Comparison of ENCODE assay signal across 17 cellular contexts in the genomic region with DNA sequence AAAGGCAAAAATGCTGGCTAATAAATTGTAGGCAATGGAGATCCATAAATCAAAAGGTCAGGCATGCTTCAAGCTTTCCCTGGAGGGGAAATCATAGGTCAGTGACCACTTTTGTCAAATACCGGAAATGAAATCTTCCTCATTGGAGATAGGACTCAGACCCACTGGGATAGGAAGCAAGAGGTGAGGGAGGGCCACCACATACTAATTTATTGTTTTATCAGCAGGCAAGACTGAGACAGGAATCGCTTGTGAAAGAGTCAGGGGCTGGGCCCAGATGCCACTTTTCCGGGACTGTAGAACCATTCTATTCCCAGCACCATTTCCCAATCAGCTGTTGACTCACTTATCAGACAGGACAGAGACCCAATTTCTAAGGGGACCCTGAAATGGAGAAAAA.
A peak's percentile ranks its signal among the peaks of the same experiment; 100 is the strongest.
DNase-seq lines count a peak whose midpoint lies in the region; ATAC-seq, FAIRE-seq and TF ChIP-seq lines count a peak whose summit lies in the region.
"Had no signal": no experiment of that assay in that cellular context is flagged by ENCODE, and none has a peak within 500 bp of the region (broad histone marks: within the 10 kb centered on the region; RNA-seq: fewer than 3 reads in every experiment).

No MANE protein-coding gene starts in this region.

- H3F3A ChIP-seq in MM.1S (ENCODE audit: insufficient read depth, low read length): no peaks in the 10 kb centered on the region

- POLR2A ChIA-PET in K562 (lab: Yijun Ruan, JAX): interaction anchor here (0.6 to 2.6 kb wide), 2 partner anchors 8 to 18 kb away, joined by 4 to 19 read pairs; no protein-coding TSS in a partner anchor

- H3K9me3 ChIP-seq in adrenal gland (replicated peaks in 1 of 3) (no peaks in the 10 kb centered on the region), K562 (replicated peaks; ENCODE audit: control insufficient read depth, insufficient read depth, low read depth, low read length) (no peaks in the 10 kb centered on the region), spleen (no peaks in the 10 kb centered on the region), MM.1S (replicated peaks; ENCODE audit: insufficient read depth, low read length) (no peaks in the 10 kb centered on the region)
- H3K9me3 ChIP-seq: HAP-1 had no signal

- in situ Hi-C loops in K562 (cut with MboI): no loop called here

- peak overlapping the region in 1 of 5 donors; percentile 66 for H3K27ac ChIP-seq in adrenal gland
- H3K27ac ChIP-seq in K562 (ENCODE audit: extremely low read depth, low read depth, low read length): no peak overlapping the region
- H3K27ac ChIP-seq in spleen: peak overlapping the region in 6 of 8 donors; percentile 3 to 36 (median 9)
- H3K27ac ChIP-seq in MM.1S (ENCODE audit: low read length): no peak overlapping the region

- H3K27me3 ChIP-seq in adrenal gland: no peaks in the 10 kb centered on the region
- no peaks in the 10 kb centered on the region for H3K27me3 ChIP-seq in K562 (ENCODE audit: control insufficient read depth in 2 of 2, insufficient read depth in 2 of 2, low read length in 2 of 2)
- no peaks in the 10 kb centered on the region for H3K27me3 ChIP-seq in spleen (replicated peaks in 1 of 7)
- no peaks in the 10 kb centered on the region for H3K27me3 ChIP-seq in MM.1S (replicated peaks; ENCODE audit: insufficient read depth, low read length)

- H4K20me1 ChIP-seq in K562 (replicated peaks; ENCODE audit: control insufficient read depth, insufficient read depth, low read length) (no peaks in the 10 kb centered on the region), MM.1S (ENCODE audit: insufficient read depth, low read length) (no peaks in the 10 kb centered on the region)

- TF ChIP-seq POLR2A in adrenal gland (IDR thresholded peaks at IDR 0.05) (no peak), K562 (conservative IDR thresholded peaks at IDR 0.05) (no peak), spleen (IDR thresholded peaks at IDR 0.05) (no peak)

- H3K4me2 ChIP-seq in K562 (ENCODE audit: insufficient read depth, low read length): no peak overlapping the region
- no peak overlapping the region for H3K4me2 ChIP-seq in MM.1S (ENCODE audit: low read depth, low read length)
- H3K4me2 ChIP-seq: GM23338 had no signal

- no peak for TF ChIP-seq CTCF in adrenal gland (IDR thresholded peaks at IDR 0.05)
- no peak for TF ChIP-seq CTCF in K562 (IDR thresholded peaks at IDR 0.05 in 2 of 3, conservative IDR thresholded peaks at IDR 0.05 in 1 of 3; ENCODE audit: insufficient read depth in 2 of 3, low read depth in 1 of 3, low read length in 3 of 3)
- TF ChIP-seq CTCF in spleen (IDR thresholded peaks at IDR 0.05 in 8 of 11, conservative IDR thresholded peaks at IDR 0.05 in 3 of 11): no peak
- TF ChIP-seq CTCF in MM.1S (IDR thresholded peaks at IDR 0.05; ENCODE audit: low read length): no peak

- no peak overlapping the region; a peak in 1 of 4 replicates for H3K9ac ChIP-seq in K562 (ENCODE audit: insufficient read depth in 1 of 2, low read depth in 2 of 2, low read length in 2 of 2)
- H3K9ac ChIP-seq in MM.1S (ENCODE audit: low read length): no peak overlapping the region

- H2AFZ ChIP-seq in K562 (ENCODE audit: low read depth, low read length) (peak overlapping the region; percentile 20; the same call in 1 of the 2 replicates), MM.1S (ENCODE audit: low read length) (no peak overlapping the region)
- H2AFZ ChIP-seq: GM23338 had no signal

- CTCF ChIA-PET in K562 (lab: Yijun Ruan, JAX; ENCODE audit: low intra/inter-chr PET ratio): no interaction called here

- H3K9me1 ChIP-seq in K562 (ENCODE audit: control insufficient read depth, insufficient read depth, low read length): no peaks in the 10 kb centered on the region

- FAIRE-seq in K562 (lab: Jason Lieb, UNC): no peak
- FAIRE-seq: G401.6, H54 had no signal

- H3K4me1 ChIP-seq in adrenal gland (replicated peaks in 1 of 2): peaks cover 0 to 4% of the 10 kb centered on the region in 2 donors
- H3K4me1 ChIP-seq in K562 (replicated peaks in 1 of 2; ENCODE audit: control insufficient read depth in 2 of 2, insufficient read depth in 2 of 2, low read length in 2 of 2): peaks cover 0 to 2% of the 10 kb centered on the region in 2 experiments; a peak in 4 of 5 replicates
- peaks cover 0 to 5% (median 0%) of the 10 kb centered on the region in 6 donors for H3K4me1 ChIP-seq in spleen
- no peaks in the 10 kb centered on the region for H3K4me1 ChIP-seq in MM.1S (ENCODE audit: low read length)
- H3K4me1 ChIP-seq: HAP-1 had no signal

- no peaks in the 10 kb centered on the region for H3K36me3 ChIP-seq in adrenal gland (replicated peaks in 1 of 2)
- no peaks in the 10 kb centered on the region for H3K36me3 ChIP-seq in K562 (ENCODE audit: control insufficient read depth, insufficient read depth, low read length)
- H3K36me3 ChIP-seq in spleen: peaks cover 0 to 2% (median 0%) of the 10 kb centered on the region in 6 donors
- H3K36me3 ChIP-seq in MM.1S (replicated peaks; ENCODE audit: insufficient read depth, low read length): no peaks in the 10 kb centered on the region
- H3K36me3 ChIP-seq: HAP-1 had no signal

- WGBS in adrenal gland, 4 donors: 74 to 85% (median 77%) methylated on average over 3 of the region's 3 CpGs
- 29% methylated on average over 3 of the region's 3 CpGs for WGBS in K562 (ENCODE audit: insufficient coverage, low coverage, missing lambda C conversion rate)
- 47 to 73% (median 66%) methylated on average over 3 of the region's 3 CpGs for WGBS in spleen, 5 donors

- intact Hi-C loops in adrenal gland (cut with DNase I) (no loop called here), K562 (cut with micrococcal nuclease) (no loop called here), spleen (cut with DNase I; ENCODE audit: low total_unique reads) (no loop called here)

- TF ChIP-seq EP300 in K562 (IDR thresholded peaks at IDR 0.05; ENCODE audit: low read length): no peak

- DNase-seq in adrenal gland (peak in 6 of 7 donors; percentile 15 to 60 (median 34)), K562 (ENCODE audit: extremely low read depth in 1 of 4, low spot score in 3 of 4) (no peak), left lobe of liver (ENCODE audit: low spot score) (no peak), spleen (no peak), MM.1S (no peak)
- DNase-seq: Calu3; CD4-positive, alpha-beta memory T cell; COR-L47; DMS53; DMS79 treated with DMSO at 0.1 percent for 48 hours; HFFc6 had no signal

- ATAC-seq in K562: no peak
- peak; percentile 49 for ATAC-seq in left lobe of liver
- ATAC-seq in HG03460 (IDR thresholded peaks at IDR 0.05; ENCODE audit: unreplicated experiment): no peak
- no peak for ATAC-seq in GM18519 (IDR thresholded peaks at IDR 0.05; ENCODE audit: low FRiP score, unreplicated experiment)
- ATAC-seq: GM23338 had no signal

- no peaks in the 10 kb centered on the region for H3K9me2 ChIP-seq in MM.1S (replicated peaks; ENCODE audit: insufficient read depth, low read length)

- no peak for TF ChIP-seq RAD21 in K562 (CRISPR knock-in tag; conservative IDR thresholded peaks at IDR 0.05 in 1 of 2, IDR thresholded peaks at IDR 0.05 in 1 of 2)

- H3K79me2 ChIP-seq in K562 (ENCODE audit: control insufficient read depth, insufficient read depth, low read length) (no peaks in the 10 kb centered on the region), MM.1S (ENCODE audit: low read length) (no peaks in the 10 kb centered on the region)

- BruUV-seq in K562 (replicated peaks; lab: Mats Ljungman, UMichigan): no TSS peak

- H3K4me3 ChIP-seq in adrenal gland: no peak overlapping the region
- no peak overlapping the region for H3K4me3 ChIP-seq in K562
- H3K4me3 ChIP-seq in spleen: no peak overlapping the region
- H3K4me3 ChIP-seq in MM.1S (ENCODE audit: low read length): no peak overlapping the region
- H3K4me3 ChIP-seq: GM23338, HAP-1 had no signal

TF ChIP-seq in K562, 482 proteins besides CTCF, POLR2A, EP300 and RAD21 (continues in another document):
- TF ChIP-seq, protein P1, sequence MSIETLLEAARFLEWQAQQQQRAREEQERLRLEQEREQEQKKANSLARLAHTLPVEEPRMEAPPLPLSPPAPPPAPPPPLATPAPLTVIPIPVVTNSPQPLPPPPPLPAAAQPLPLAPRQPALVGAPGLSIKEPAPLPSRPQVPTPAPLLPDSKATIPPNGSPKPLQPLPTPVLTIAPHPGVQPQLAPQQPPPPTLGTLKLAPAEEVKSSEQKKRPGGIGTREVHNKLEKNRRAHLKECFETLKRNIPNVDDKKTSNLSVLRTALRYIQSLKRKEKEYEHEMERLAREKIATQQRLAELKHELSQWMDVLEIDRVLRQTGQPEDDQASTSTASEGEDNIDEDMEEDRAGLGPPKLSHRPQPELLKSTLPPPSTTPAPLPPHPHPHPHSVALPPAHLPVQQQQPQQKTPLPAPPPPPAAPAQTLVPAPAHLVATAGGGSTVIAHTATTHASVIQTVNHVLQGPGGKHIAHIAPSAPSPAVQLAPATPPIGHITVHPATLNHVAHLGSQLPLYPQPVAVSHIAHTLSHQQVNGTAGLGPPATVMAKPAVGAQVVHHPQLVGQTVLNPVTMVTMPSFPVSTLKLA (conservative IDR thresholded peaks at IDR 0.05): no peak
- TF ChIP-seq PKNOX1 (IDR thresholded peaks at IDR 0.05) (peak; percentile 25; the same call in 1 of the 2 replicates), ZFP36 (IDR thresholded peaks at IDR 0.05; ENCODE audit: low read depth, low read length, partially characterized antibody) (no peak), CHD4 (IDR thresholded peaks at IDR 0.05; ENCODE audit: insufficient read depth, insufficient replicate concordance, low read depth, low read length, poor library complexity, severe bottlenecking) (no peak), KHSRP (IDR thresholded peaks at IDR 0.05) (no peak), CXXC5 (CRISPR knock-in tag; IDR thresholded peaks at IDR 0.05) (0 out of 2 replicates have a peak, but pooled peaks have one; percentile 10), HDAC3 (IDR thresholded peaks at IDR 0.05; ENCODE audit: borderline replicate concordance, partially characterized antibody) (no peak)

Comparison
In these comparisons a context has a peak if more than half of its experiments do, and no peak if none do; other contexts are left out.
1. DNase-seq: peak in adrenal gland (6 of 7); none in K562 (0 of 4), left lobe of liver (single experiment), spleen (single experiment) and MM.1S (single experiment).
2. H3K27ac ChIP-seq: peak in spleen (6 of 8); none in K562 (single experiment) and MM.1S (single experiment).